In the genomic region with DNA sequence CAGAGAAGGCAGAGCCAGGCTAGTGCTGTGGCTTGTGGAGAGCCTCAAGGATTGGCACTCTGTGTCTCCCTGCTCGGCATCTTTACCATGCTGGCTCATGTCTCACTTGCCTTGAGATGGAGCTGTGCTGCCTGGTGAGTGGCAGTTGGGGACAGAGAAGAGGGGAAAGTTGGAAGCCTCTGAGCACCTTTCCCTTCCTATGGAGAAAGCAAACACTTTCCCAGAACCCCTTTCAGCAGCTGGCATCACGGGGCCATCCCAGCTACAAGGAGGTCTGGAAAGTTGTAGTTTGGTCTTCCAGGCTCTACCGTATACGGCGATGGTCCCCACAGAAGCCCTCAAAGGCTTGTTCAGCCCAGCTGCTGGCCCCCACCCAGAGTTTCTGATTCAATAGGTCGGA, we compare ENCODE assay signal across 18 cellular contexts. TPM values are rescaled to one million over a fixed set of nuclear protein-coding genes. Genes with fewer than 3 reads are reported as not detected.
DNase-seq lines count a peak whose midpoint lies in the region; FAIRE-seq and TF ChIP-seq lines count a peak whose summit lies in the region.
"Had no signal": no experiment of that assay in that cellular context is flagged by ENCODE, and none has a peak within 500 bp of the region (broad histone marks: within the 10 kb centered on the region; RNA-seq: fewer than 3 reads in every experiment).

No MANE protein-coding gene starts in this region.

- H3K4me1 Mint-ChIP-seq in mesothelial cell of epicardium = no peaks in the 10 kb centered on the region
- H3K4me1 Mint-ChIP-seq: CD14-positive monocyte; CD4-positive, alpha-beta memory T cell; IgD-negative memory B cell had no signal

- H3K9ac ChIP-seq in neuronal stem cell (ENCODE audit: low read depth, low read length, poor library complexity) (peak overlapping the region; percentile 12), kidney (ENCODE audit: low read length in 2 of 2) (no peak overlapping the region)

- H3K4me1 ChIP-seq in neuronal stem cell (ENCODE audit: control insufficient read depth in 2 of 2, insufficient read depth in 1 of 2, low read depth in 1 of 2, low read length in 2 of 2) = peaks cover 3% of the 10 kb centered on the region in 2 donors
- no peaks in the 10 kb centered on the region for H3K4me1 ChIP-seq in kidney (ENCODE audit: control insufficient read depth in 1 of 2, insufficient read depth in 1 of 2, low read depth in 1 of 2, low read length in 2 of 2)
- H3K4me1 ChIP-seq in A673 (ENCODE audit: insufficient read depth, low read length, poor library complexity, severe bottlenecking) = no peaks in the 10 kb centered on the region

- H4K8ac ChIP-seq in neuronal stem cell (ENCODE audit: low read depth, low read length) = no peak overlapping the region

- no peak overlapping the region for H3K4me2 ChIP-seq in neuronal stem cell (ENCODE audit: insufficient read depth, low read length, poor library complexity, severe bottlenecking)

- H4K91ac ChIP-seq in neuronal stem cell (ENCODE audit: low read depth, low read length, poor library complexity) = no peak overlapping the region

- H3K4me3 Mint-ChIP-seq in mesothelial cell of epicardium = no peak overlapping the region
- H3K4me3 Mint-ChIP-seq: CD14-positive monocyte; CD4-positive, alpha-beta memory T cell; HFFc6; IgD-negative memory B cell had no signal

- H3K36me3 Mint-ChIP-seq in mesothelial cell of epicardium = peaks cover 51% of the 10 kb centered on the region

- no peak overlapping the region for H3K23ac ChIP-seq in neuronal stem cell (ENCODE audit: low read depth, low read length, poor library complexity)

- no peak overlapping the region for H2BK5ac ChIP-seq in neuronal stem cell (ENCODE audit: low read length)

- H3K9me3 Mint-ChIP-seq in mesothelial cell of epicardium = peaks cover 3% of the 10 kb centered on the region
- H3K9me3 Mint-ChIP-seq: HFFc6 had no signal

- intact Hi-C loops in kidney (cut with DNase I) (no loop called here), A673 (cut with micrococcal nuclease; ENCODE audit: unreplicated experiment) (no loop called here)

- no peak overlapping the region for H2AK5ac ChIP-seq in neuronal stem cell (ENCODE audit: low read depth, low read length)

- H3K4me3 ChIP-seq in H7 (ENCODE audit: insufficient read depth, low read depth, low read length) = no peak overlapping the region
- no peak overlapping the region for H3K4me3 ChIP-seq in neuronal stem cell (ENCODE audit: low read length in 2 of 2)
- no peak overlapping the region for H3K4me3 ChIP-seq in kidney (ENCODE audit: low read length in 2 of 2)
- no peak overlapping the region for H3K4me3 ChIP-seq in A673 (ENCODE audit: low read depth, low read length, poor library complexity, severe bottlenecking)

- no peak overlapping the region for H2BK12ac ChIP-seq in neuronal stem cell (ENCODE audit: low read length)

- H2AFZ ChIP-seq in neuronal stem cell (ENCODE audit: low read length) = no peak overlapping the region

- BruUV-seq in A673 (replicated peaks; lab: Mats Ljungman, UMichigan) = no TSS peak

- POLR2A ChIA-PET in RWPE1 (lab: Yijun Ruan, JAX; ENCODE audit: low non-redundant PET) (no interaction called here), A673 (lab: Charles Lee; ENCODE audit: low non-redundant PET) (no interaction called here)

- H3K36me3 ChIP-seq in H7 (replicated peaks; ENCODE audit: control insufficient read depth, insufficient read depth, low read length) (peaks cover 14% of the 10 kb centered on the region), neuronal stem cell (replicated peaks in 1 of 2; ENCODE audit: control insufficient read depth in 2 of 2, insufficient read depth in 2 of 2, low read length in 2 of 2) (peaks cover 31 to 65% of the 10 kb centered on the region in 2 donors), kidney (ENCODE audit: control insufficient read depth in 1 of 2, insufficient read depth in 2 of 2, low read length in 2 of 2) (peaks cover 20 to 32% of the 10 kb centered on the region in 2 donors), A673 (ENCODE audit: insufficient read depth, low read length, poor library complexity, severe bottlenecking) (no peaks in the 10 kb centered on the region)

- no peaks in the 10 kb centered on the region for H3K27me3 Mint-ChIP-seq in mesothelial cell of epicardium (ENCODE audit: low read depth)
- H3K27me3 Mint-ChIP-seq: CD4-positive, alpha-beta memory T cell; IgD-negative memory B cell had no signal

- no peaks in the 10 kb centered on the region for H3K79me1 ChIP-seq in neuronal stem cell (ENCODE audit: low read depth, low read length)

- DNase-seq in H7 = peak; percentile 15
- no peak for DNase-seq in RWPE1 (ENCODE audit: low spot score)
- no peak for DNase-seq in neuronal stem cell (ENCODE audit: low spot score)
- DNase-seq in mesothelial cell of epicardium (ENCODE audit: low spot score in 2 of 2, unreplicated experiment in 2 of 2) = no peak
- no peak for DNase-seq in kidney
- DNase-seq in A673 (ENCODE audit: low spot score) = no peak
- DNase-seq: AML-193; CD4-positive, alpha-beta memory T cell; DMS153; DMS79; GDM1; HCEC 1CT; HFFc6; KBM-7 had no signal

- WGBS in neuronal stem cell (ENCODE audit: extremely low coverage in 2 of 2, insufficient read length in 2 of 2, insufficient replicate concordance in 1 of 2), 2 donors = no CpG with 5 or more reads among the region's 6 CpGs

- H3K27ac ChIP-seq in RWPE1 (peak overlapping the region; percentile 97), neuronal stem cell (replicated peaks; ENCODE audit: low read length) (no peak overlapping the region), kidney (ENCODE audit: low read depth in 2 of 2, low read length in 2 of 2) (no peak overlapping the region), A673 (ENCODE audit: low read depth, low read length, poor library complexity, severe bottlenecking) (no peak overlapping the region)

- H3K18ac ChIP-seq in neuronal stem cell (ENCODE audit: low read length) = no peak overlapping the region

- peak overlapping the region; percentile 47 for H3K14ac ChIP-seq in neuronal stem cell (ENCODE audit: low read length)

- CTCF ChIA-PET in RWPE1 (lab: Yijun Ruan, JAX) (no interaction called here), A673 (lab: Charles Lee) (interaction anchor here (0.5 kb wide), 1 partner anchor 51 kb away, joined by 8 read pairs; no protein-coding TSS in a partner anchor)

- no peak overlapping the region for H2BK15ac ChIP-seq in neuronal stem cell (ENCODE audit: low read length)

- no peak for FAIRE-seq in kidney (lab: Jason Lieb, UNC)
- FAIRE-seq: A204.1, HTR-8/SVneo had no signal

- H3K9me3 ChIP-seq in neuronal stem cell (replicated peaks in 1 of 2; ENCODE audit: control insufficient read depth in 2 of 2, insufficient read depth in 1 of 2, low read depth in 1 of 2, low read length in 2 of 2) (peaks cover 11 to 16% of the 10 kb centered on the region in 2 donors), kidney (ENCODE audit: control insufficient read depth in 1 of 2, low read length in 2 of 2) (peaks cover 0 to 7% of the 10 kb centered on the region in 2 donors), A673 (ENCODE audit: low read depth, low read length, poor library complexity, severe bottlenecking) (no peaks in the 10 kb centered on the region)

- no peak overlapping the region for H3K4ac ChIP-seq in neuronal stem cell (ENCODE audit: low read length)

- no peak overlapping the region for H2BK120ac ChIP-seq in neuronal stem cell (ENCODE audit: low read depth, low read length)

- TF ChIP-seq CTCF in RWPE1 (conservative IDR thresholded peaks at IDR 0.05; ENCODE audit: low read depth) (no peak), mesothelial cell of epicardium (IDR thresholded peaks at IDR 0.05; ENCODE audit: unreplicated experiment) (no peak), kidney (IDR thresholded peaks at IDR 0.05; ENCODE audit: borderline replicate concordance, extremely low read depth, insufficient read depth) (no peak), A673 (conservative IDR thresholded peaks at IDR 0.05; ENCODE audit: low read depth, low read length) (no peak)

- no peak overlapping the region for H3K27ac Mint-ChIP-seq in mesothelial cell of epicardium
- H3K27ac Mint-ChIP-seq: CD4-positive, alpha-beta memory T cell; HFFc6 had no signal

- H3K27me3 ChIP-seq in H7 (ENCODE audit: control insufficient read depth, insufficient read depth, low read length) (no peaks in the 10 kb centered on the region), neuronal stem cell (ENCODE audit: control insufficient read depth in 3 of 3, insufficient read depth in 3 of 3, low read depth in 1 of 3, low read length in 3 of 3) (no peaks in the 10 kb centered on the region), A673 (replicated peaks; ENCODE audit: insufficient read depth, low read depth, low read length, poor library complexity) (no peaks in the 10 kb centered on the region)

RNA-seq across cellular contexts. Expression of a gene that starts 58.7 kb away (rescaled TPM):
- 3.0 and 5.5 TPM in 2 replicates for total RNA-seq in H7 (2014; rRNA removed; shearing (Covaris generic))
- 8.0 TPM for polyA plus RNA-seq in neuronal stem cell (2013, experiment 1 of 2)
- polyA plus RNA-seq in neuronal stem cell (2013, experiment 2 of 2) = 7.2 TPM
- 3.9 to 4.2 TPM (median 4.0 TPM) in 3 replicates for total RNA-seq in mesothelial cell of epicardium
- total RNA-seq in kidney = not detected
- not detected for polyA plus RNA-seq in kidney (ENCODE audit: insufficient read depth, low read depth, low replicate concordance)
- 6.3 and 8.1 TPM in 2 replicates for total RNA-seq in A673 (2021)
- total RNA-seq: CD4-positive, alpha-beta memory T cell had no signal
- polyA plus RNA-seq: CD14-positive monocyte; CD4-positive, alpha-beta memory T cell had no signal
